Comparison of ENCODE assay signal across 25 cellular contexts in the genomic region with DNA sequence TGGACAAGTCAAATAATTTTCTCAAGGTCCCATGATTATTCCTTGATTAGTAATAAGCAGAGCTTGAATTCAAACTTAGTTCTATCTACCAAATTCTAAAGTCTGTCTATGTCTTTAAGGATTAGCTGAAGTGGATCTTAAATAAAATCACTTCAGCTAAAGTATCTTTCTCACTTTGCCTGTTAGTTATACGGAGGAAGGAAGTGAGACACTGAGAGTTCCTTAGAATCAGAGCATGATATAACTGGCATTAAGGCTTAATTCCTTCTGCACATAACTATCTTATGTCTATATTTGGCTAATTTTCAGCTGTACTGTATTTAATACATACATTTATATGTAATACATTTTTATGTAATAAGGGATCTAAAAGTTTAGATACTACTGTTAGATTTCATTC.
"Had no signal": no experiment of that assay in that cellular context is flagged by ENCODE, and none has a peak within 500 bp of the region (broad histone marks: within the 10 kb centered on the region; RNA-seq: fewer than 3 reads in every experiment).

No MANE protein-coding gene starts in this region.

- ATAC-seq: natural killer cell treated with Interleukin-12 subunit alpha and Interleukin-12 subunit beta and Interleukin-15 and Interleukin-18, amount 100 ng/mL, for 72 hours; pancreas; stimulated activated effector memory CD8-positive, alpha-beta T cell treated with anti-CD3 and anti-CD28 coated beads, Interleukin-12 subunit alpha, Interleukin-12 subunit beta, amount 100 ng/mL, for 72 hours; stimulated activated naive B cell treated with anti-CD40 and anti-IgM and Interleukin-4, amounts not matched to agents 10 μg/mL and 1 μg/mL and 100 μg/mL, for 72 hours had no signal

- DNase-seq: nephron progenitor cell; nucleus accumbens; pancreas; right cardiac atrium; right lobe of liver; sigmoid colon; small intestine; stimulated activated CD4-positive, alpha-beta T cell treated with anti-CD3 and anti-CD28 coated beads, Interleukin-15, amount 100 ng/mL, for 24 hours; stimulated activated CD4-positive, alpha-beta T cell treated with anti-CD3 and anti-CD28 coated beads, Interleukin-2, amount 100 ng/mL, for 24 hours; stimulated activated CD4-positive, alpha-beta T cell treated with anti-CD3 and anti-CD28 coated beads, Interleukin-2, amount 100 ng/mL, for 48 hours; stimulated activated CD4-positive, alpha-beta T cell treated with anti-CD3 and anti-CD28 coated beads, Interleukin-4, amount 100 ng/mL, for 24 hours; stimulated activated naive B cell treated with anti-CD40 and anti-IgM and Interleukin-4, amounts not matched to agents 10 μg/mL and 1 μg/mL and 100 μg/mL, for 72 hours; stimulated activated naive CD4-positive, alpha-beta T cell treated with Interleukin-2 at 50 U/mL for 16 hours; stomach; thyroid gland; trophoblast cell; upper lobe of left lung had no signal

- H3K9me3 ChIP-seq: neutrophil, pancreas, prostate gland, right lobe of liver, sigmoid colon, stomach, thoracic aorta, thyroid gland, tibial nerve, upper lobe of left lung, vagina had no signal

- H3K4me1 ChIP-seq: pancreas, prostate gland, right lobe of liver, sigmoid colon, stomach, thyroid gland, tibial nerve, upper lobe of left lung, vagina had no signal

- H3K4me3 ChIP-seq: pancreas, prostate gland, right lobe of liver, sigmoid colon, stomach, thoracic aorta, thyroid gland, tibial nerve, upper lobe of left lung, vagina had no signal

- FAIRE-seq: pancreas, small intestine, urothelium cell line had no signal

- H3K27me3 ChIP-seq: neutrophil, pancreas, right lobe of liver, sigmoid colon, stomach, thyroid gland, tibial nerve, upper lobe of left lung, vagina had no signal

- H3K36me3 ChIP-seq: neutrophil, pancreas, prostate gland, right lobe of liver, sigmoid colon, stomach, thoracic aorta, thyroid gland, tibial nerve, upper lobe of left lung, vagina had no signal

- H3K27ac ChIP-seq: neutrophil, pancreas, prostate gland, right lobe of liver, sigmoid colon, stomach, thoracic aorta, thyroid gland, tibial nerve, upper lobe of left lung, vagina had no signal
